ENCODE assay signal across 16 cellular contexts in genomic region chr19:58516964-58517833, GRCh38. TPM values are rescaled to one million over a fixed set of nuclear protein-coding genes. Genes with fewer than 3 reads are reported as not detected.
DNase-seq lines count a peak whose midpoint lies in the region; ATAC-seq, FAIRE-seq and TF ChIP-seq lines count a peak whose summit lies in the region.
"Had no signal": no experiment of that assay in that cellular context is flagged by ENCODE, and none has a peak within 500 bp of the region (broad histone marks: within the 10 kb centered on the region; RNA-seq: fewer than 3 reads in every experiment).

No MANE protein-coding gene starts in this region.

- no peaks in the 10 kb centered on the region for H4K20me1 ChIP-seq in DOHH2 (ENCODE audit: control insufficient read depth, insufficient read depth, low read depth, low read length)

- H3K9ac ChIP-seq in kidney (ENCODE audit: low read length in 2 of 2): no peak overlapping the region

- H3K27ac ChIP-seq in DOHH2 (ENCODE audit: low read depth, low read length) (no peak overlapping the region), VCaP (peak overlapping the region; percentile 98), kidney (ENCODE audit: low read depth in 2 of 2, low read length in 2 of 2) (no peak overlapping the region), foreskin keratinocyte (no peak overlapping the region)

- intact Hi-C loops in kidney (cut with DNase I): no loop called here

- ATAC-seq in foreskin keratinocyte (no peak), HG03457 (IDR thresholded peaks at IDR 0.05; ENCODE audit: unreplicated experiment) (no peak)
- ATAC-seq: gastrocnemius medialis had no signal

- no peak for DNase-seq in AG09309 (ENCODE audit: low read depth)
- DNase-seq in kidney: peak; percentile 52
- no peak for DNase-seq in HUDEP-2 (lab: John Stamatoyannopoulos, UW; ENCODE audit: unreplicated experiment in 76 of 76)
- no peak for DNase-seq in foreskin keratinocyte
- no peak for DNase-seq in activated T-cell treated with anti-CD3 and anti-CD28 coated beads for 4 hours
- DNase-seq: activated CD4-positive, alpha-beta T cell treated with anti-CD3 and anti-CD28 coated beads, Interleukin-2, amount 50 U/mL, for 4 hours; COR-L47; dorsolateral prefrontal cortex; gastrocnemius medialis; islet precursor cell; NCI-H1417; sigmoid colon had no signal

- H3K4me1 ChIP-seq in DOHH2 (ENCODE audit: control insufficient read depth, low read length) (peaks cover 41% of the 10 kb centered on the region), kidney (ENCODE audit: control insufficient read depth in 1 of 2, insufficient read depth in 1 of 2, low read depth in 1 of 2, low read length in 2 of 2) (peaks cover 7 to 29% of the 10 kb centered on the region in 2 donors), foreskin keratinocyte (no peaks in the 10 kb centered on the region)

- H3K4me3 ChIP-seq in AG09309 (ENCODE audit: control insufficient read depth, low read depth, low read length) (no peak overlapping the region), DOHH2 (ENCODE audit: low read length) (no peak overlapping the region), kidney (ENCODE audit: low read length in 2 of 2) (no peak overlapping the region)

- peaks cover 58% of the 10 kb centered on the region for H3K79me2 ChIP-seq in DOHH2 (ENCODE audit: control insufficient read depth, low read length)

- H3K36me3 ChIP-seq in DOHH2 (ENCODE audit: control insufficient read depth, low read length): peaks cover 28% of the 10 kb centered on the region
- H3K36me3 ChIP-seq in kidney (ENCODE audit: control insufficient read depth in 1 of 2, insufficient read depth in 2 of 2, low read length in 2 of 2): peaks cover 7 to 10% of the 10 kb centered on the region in 2 donors

- H3K4me2 ChIP-seq in DOHH2 (ENCODE audit: low read length): peak overlapping the region; percentile 21; the same call in 1 of the 2 replicates

- H3K27me3 ChIP-seq in DOHH2 (ENCODE audit: control insufficient read depth, low read length) (no peaks in the 10 kb centered on the region), foreskin keratinocyte (no peaks in the 10 kb centered on the region)
- H3K27me3 ChIP-seq: adrenal gland, dorsolateral prefrontal cortex, gastrocnemius medialis, sigmoid colon had no signal

- no peaks in the 10 kb centered on the region for H3K9me2 ChIP-seq in DOHH2 (replicated peaks; ENCODE audit: control insufficient read depth, low read length)

- peak; percentile 5 for TF ChIP-seq CTCF in AG09309 (IDR thresholded peaks at IDR 0.05; ENCODE audit: control insufficient read depth, insufficient read depth, low read depth, low read length, missing control alignments)
- TF ChIP-seq CTCF in DOHH2 (IDR thresholded peaks at IDR 0.05; ENCODE audit: low read depth, low read length, poor library complexity, severe bottlenecking): peak; percentile 29
- 0 out of 2 replicates have a peak, but pooled peaks have one; percentile 24 for TF ChIP-seq CTCF in VCaP (conservative IDR thresholded peaks at IDR 0.05)
- no peak for TF ChIP-seq CTCF in kidney (IDR thresholded peaks at IDR 0.05; ENCODE audit: borderline replicate concordance, extremely low read depth, insufficient read depth)
- TF ChIP-seq CTCF in foreskin keratinocyte (conservative IDR thresholded peaks at IDR 0.05): no peak

- H3K9me3 ChIP-seq in DOHH2 (ENCODE audit: control insufficient read depth, insufficient read depth, low read length): no peaks in the 10 kb centered on the region
- H3K9me3 ChIP-seq in kidney (ENCODE audit: control insufficient read depth in 1 of 2, low read length in 2 of 2): no peaks in the 10 kb centered on the region
- H3K9me3 ChIP-seq: adrenal gland, gastrocnemius medialis, sigmoid colon had no signal

- peaks cover 13% of the 10 kb centered on the region for H3F3A ChIP-seq in DOHH2 (ENCODE audit: control insufficient read depth, insufficient read depth)

- FAIRE-seq in kidney (lab: Jason Lieb, UNC): no peak

RNA-seq across cellular contexts. Expression of gene ZBTB45, which starts 2.4 kb away (rescaled TPM):
- total RNA-seq in kidney (16.9 TPM), foreskin keratinocyte (10.0 and 11.0 TPM in 2 replicates)
- polyA plus RNA-seq in kidney (ENCODE audit: insufficient read depth, low read depth, low replicate concordance) (7.7 TPM), foreskin keratinocyte (14.7 and 16.5 TPM in 2 replicates)

RNA-seq across cellular contexts. Expression of gene SLC27A5, which starts 5.4 kb away (rescaled TPM):
- 10.8 TPM for total RNA-seq in kidney
- 41.5 TPM for polyA plus RNA-seq in kidney (ENCODE audit: insufficient read depth, low read depth, low replicate concordance)
- 17.7 and 19.0 TPM in 2 replicates for total RNA-seq in foreskin keratinocyte
- 24.0 and 28.0 TPM in 2 replicates for polyA plus RNA-seq in foreskin keratinocyte

RNA-seq across cellular contexts. Expression of gene TRIM28, which starts 26.7 kb away (rescaled TPM):
- total RNA-seq in kidney: 229 TPM
- 191 TPM for polyA plus RNA-seq in kidney (ENCODE audit: insufficient read depth, low read depth, low replicate concordance)
- total RNA-seq in foreskin keratinocyte: 563 and 590 TPM in 2 replicates
- polyA plus RNA-seq in foreskin keratinocyte: 522 and 587 TPM in 2 replicates

RNA-seq across cellular contexts. Expression of gene CHMP2A, which starts 37.7 kb away (rescaled TPM):
- total RNA-seq in kidney: 142 TPM
- 294 TPM for polyA plus RNA-seq in kidney (ENCODE audit: insufficient read depth, low read depth, low replicate concordance)
- 99.9 and 110 TPM in 2 replicates for total RNA-seq in foreskin keratinocyte
- polyA plus RNA-seq in foreskin keratinocyte: 172 and 179 TPM in 2 replicates

RNA-seq across cellular contexts. Expression of gene ZNF446, which starts 41.0 kb away (rescaled TPM):
- 13.3 TPM for total RNA-seq in kidney
- 12.6 TPM for polyA plus RNA-seq in kidney (ENCODE audit: insufficient read depth, low read depth, low replicate concordance)
- total RNA-seq in foreskin keratinocyte: 5.1 and 5.7 TPM in 2 replicates
- polyA plus RNA-seq in foreskin keratinocyte: 4.9 and 5.6 TPM in 2 replicates

Comparison
In these comparisons a context has a peak if more than half of its experiments do, and no peak if none do; other contexts are left out.
1. CTCF ChIP-seq: peak in AG09309 (single experiment), DOHH2 (single experiment) and VCaP (single experiment); none in kidney (single experiment) and foreskin keratinocyte (single experiment).